ENCODE assay signal across 1 cellular context in the genomic region with DNA sequence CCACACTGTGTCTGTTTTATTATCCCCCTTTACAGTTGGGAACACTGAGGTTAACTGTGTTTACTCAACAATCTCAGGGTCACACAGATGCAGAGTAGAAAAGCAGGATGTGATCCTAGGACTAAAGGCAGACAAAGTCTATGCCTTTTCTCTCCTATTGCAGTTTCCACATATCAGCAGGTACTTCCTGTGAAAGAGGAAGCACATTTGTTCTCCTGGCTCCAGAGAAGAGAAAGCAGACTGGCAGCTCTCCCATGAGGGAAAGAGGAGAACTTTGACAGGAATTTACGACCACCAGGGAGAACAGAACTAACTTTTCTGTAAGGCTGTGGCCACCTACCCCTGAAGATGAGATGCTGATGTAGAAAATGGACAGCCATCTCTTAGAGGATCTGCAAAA.
TF ChIP-seq lines count a peak whose summit lies in the region.

No MANE protein-coding gene starts in this region.

TF ChIP-seq in SK-N-SH treated with all-trans-retinoic acid at 6 μM for 48 hours, 23 proteins besides CTCF, POLR2A, EP300 and RAD21 (continued from another document):
- TF ChIP-seq, protein P1, sequence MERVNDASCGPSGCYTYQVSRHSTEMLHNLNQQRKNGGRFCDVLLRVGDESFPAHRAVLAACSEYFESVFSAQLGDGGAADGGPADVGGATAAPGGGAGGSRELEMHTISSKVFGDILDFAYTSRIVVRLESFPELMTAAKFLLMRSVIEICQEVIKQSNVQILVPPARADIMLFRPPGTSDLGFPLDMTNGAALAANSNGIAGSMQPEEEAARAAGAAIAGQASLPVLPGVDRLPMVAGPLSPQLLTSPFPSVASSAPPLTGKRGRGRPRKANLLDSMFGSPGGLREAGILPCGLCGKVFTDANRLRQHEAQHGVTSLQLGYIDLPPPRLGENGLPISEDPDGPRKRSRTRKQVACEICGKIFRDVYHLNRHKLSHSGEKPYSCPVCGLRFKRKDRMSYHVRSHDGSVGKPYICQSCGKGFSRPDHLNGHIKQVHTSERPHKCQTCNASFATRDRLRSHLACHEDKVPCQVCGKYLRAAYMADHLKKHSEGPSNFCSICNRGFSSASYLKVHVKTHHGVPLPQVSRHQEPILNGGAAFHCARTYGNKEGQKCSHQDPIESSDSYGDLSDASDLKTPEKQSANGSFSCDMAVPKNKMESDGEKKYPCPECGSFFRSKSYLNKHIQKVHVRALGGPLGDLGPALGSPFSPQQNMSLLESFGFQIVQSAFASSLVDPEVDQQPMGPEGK (CRISPR knock-in tag; IDR thresholded peaks at IDR 0.05; ENCODE audit: borderline replicate concordance): no peak
- TF ChIP-seq OSR1 (CRISPR knock-in tag; IDR thresholded peaks at IDR 0.05) (no peak), SNAI2 (CRISPR knock-in tag; IDR thresholded peaks at IDR 0.05) (no peak), ESRRG (CRISPR knock-in tag; IDR thresholded peaks at IDR 0.05) (no peak), TCF4 (CRISPR knock-in tag; IDR thresholded peaks at IDR 0.05; ENCODE audit: borderline replicate concordance) (no peak), GLIS3 (CRISPR knock-in tag; IDR thresholded peaks at IDR 0.05) (no peak), ARNTL (CRISPR knock-in tag; IDR thresholded peaks at IDR 0.05; ENCODE audit: borderline replicate concordance, low read depth) (no peak)
- TF ChIP-seq, protein P2, sequence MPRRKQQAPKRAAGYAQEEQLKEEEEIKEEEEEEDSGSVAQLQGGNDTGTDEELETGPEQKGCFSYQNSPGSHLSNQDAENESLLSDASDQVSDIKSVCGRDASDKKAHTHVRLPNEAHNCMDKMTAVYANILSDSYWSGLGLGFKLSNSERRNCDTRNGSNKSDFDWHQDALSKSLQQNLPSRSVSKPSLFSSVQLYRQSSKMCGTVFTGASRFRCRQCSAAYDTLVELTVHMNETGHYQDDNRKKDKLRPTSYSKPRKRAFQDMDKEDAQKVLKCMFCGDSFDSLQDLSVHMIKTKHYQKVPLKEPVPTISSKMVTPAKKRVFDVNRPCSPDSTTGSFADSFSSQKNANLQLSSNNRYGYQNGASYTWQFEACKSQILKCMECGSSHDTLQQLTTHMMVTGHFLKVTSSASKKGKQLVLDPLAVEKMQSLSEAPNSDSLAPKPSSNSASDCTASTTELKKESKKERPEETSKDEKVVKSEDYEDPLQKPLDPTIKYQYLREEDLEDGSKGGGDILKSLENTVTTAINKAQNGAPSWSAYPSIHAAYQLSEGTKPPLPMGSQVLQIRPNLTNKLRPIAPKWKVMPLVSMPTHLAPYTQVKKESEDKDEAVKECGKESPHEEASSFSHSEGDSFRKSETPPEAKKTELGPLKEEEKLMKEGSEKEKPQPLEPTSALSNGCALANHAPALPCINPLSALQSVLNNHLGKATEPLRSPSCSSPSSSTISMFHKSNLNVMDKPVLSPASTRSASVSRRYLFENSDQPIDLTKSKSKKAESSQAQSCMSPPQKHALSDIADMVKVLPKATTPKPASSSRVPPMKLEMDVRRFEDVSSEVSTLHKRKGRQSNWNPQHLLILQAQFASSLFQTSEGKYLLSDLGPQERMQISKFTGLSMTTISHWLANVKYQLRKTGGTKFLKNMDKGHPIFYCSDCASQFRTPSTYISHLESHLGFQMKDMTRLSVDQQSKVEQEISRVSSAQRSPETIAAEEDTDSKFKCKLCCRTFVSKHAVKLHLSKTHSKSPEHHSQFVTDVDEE (CRISPR knock-in tag; IDR thresholded peaks at IDR 0.05): no peak
